21 cellular contexts compared by ENCODE assay signal in the genomic region with DNA sequence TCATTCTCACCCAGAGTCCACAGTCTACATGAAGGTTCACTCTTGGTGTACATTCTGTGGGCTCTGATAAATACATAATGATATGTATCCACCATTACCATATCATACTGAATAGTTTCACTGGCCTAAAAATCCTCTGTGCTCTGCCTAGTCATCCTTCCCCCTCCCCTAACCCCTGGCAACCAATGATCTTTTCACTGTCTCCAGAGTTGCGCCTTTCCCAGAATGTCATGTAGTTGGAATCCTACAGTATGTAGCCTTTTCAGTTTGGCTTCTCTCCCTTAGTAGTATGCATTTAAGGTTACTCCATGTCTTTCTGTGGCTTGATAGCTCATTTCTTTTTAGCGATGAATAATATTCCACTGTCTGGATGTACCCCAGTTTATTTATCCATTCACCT.
A peak's percentile ranks its signal among the peaks of the same experiment; 100 is the strongest.
DNase-seq lines count a peak whose midpoint lies in the region; ATAC-seq and FAIRE-seq lines count a peak whose summit lies in the region.
"Had no signal": no experiment of that assay in that cellular context is flagged by ENCODE, and none has a peak within 500 bp of the region (broad histone marks: within the 10 kb centered on the region; RNA-seq: fewer than 3 reads in every experiment).

No MANE protein-coding gene starts in this region.

- peak overlapping the region; percentile 0 for H3K27ac Mint-ChIP-seq in activated naive CD8-positive, alpha-beta T cell treated with anti-CD3 and anti-CD28 coated beads for 36 hours
- no peak overlapping the region for H3K27ac Mint-ChIP-seq in activated naive CD8-positive, alpha-beta T cell treated with anti-CD3 and anti-CD28 coated beads, Interleukin-2, amount 50 U/mL, for 24 hours
- H3K27ac Mint-ChIP-seq: CD8-positive, alpha-beta T cell had no signal

- H3K4me1 Mint-ChIP-seq in activated naive CD8-positive, alpha-beta T cell treated with anti-CD3 and anti-CD28 coated beads for 36 hours, result peaks cover 5% of the 10 kb centered on the region
- H3K4me1 Mint-ChIP-seq in activated naive CD8-positive, alpha-beta T cell treated with anti-CD3 and anti-CD28 coated beads, Interleukin-2, amount 50 U/mL, for 24 hours, result no peaks in the 10 kb centered on the region

- no peak overlapping the region for H3K4me3 Mint-ChIP-seq in activated naive CD8-positive, alpha-beta T cell treated with anti-CD3 and anti-CD28 coated beads for 36 hours
- H3K4me3 Mint-ChIP-seq in activated naive CD8-positive, alpha-beta T cell treated with anti-CD3 and anti-CD28 coated beads, Interleukin-2, amount 50 U/mL, for 24 hours, result no peak overlapping the region
- H3K4me3 Mint-ChIP-seq: CD8-positive, alpha-beta T cell had no signal

- peak; percentile 87 for FAIRE-seq in TTC549 (lab: Jason Lieb, UNC)
- FAIRE-seq: RCC 7860 had no signal

- DNase-seq in activated naive CD8-positive, alpha-beta T cell treated with anti-CD3 and anti-CD28 coated beads for 36 hours, result no peak
- no peak for DNase-seq in activated naive CD8-positive, alpha-beta T cell treated with anti-CD3 and anti-CD28 coated beads, Interleukin-2, amount 50 U/mL, for 24 hours
- DNase-seq in fibroblast of gingiva (ENCODE audit: low read depth), result peak; percentile 28
- DNase-seq in SIG-M5 (lab: John Stamatoyannopoulos, UW), result no peak
- DNase-seq: 8988T; Calu3; CD8-positive, alpha-beta T cell; GOT3; KBM-7; MV-4-11; NCI-H1694 treated with DMSO at 0.1 percent for 48 hours; NCI-H510A; NCI-H748 treated with DMSO at 0.1 percent for 48 hours; NK-92 treated with Interleukin-12 subunit alpha and Interleukin-12 subunit beta, amount 100 ng/mL, for 24 hours had no signal

- no peaks in the 10 kb centered on the region for H3K36me3 Mint-ChIP-seq in activated naive CD8-positive, alpha-beta T cell treated with anti-CD3 and anti-CD28 coated beads for 36 hours
- H3K36me3 Mint-ChIP-seq in activated naive CD8-positive, alpha-beta T cell treated with anti-CD3 and anti-CD28 coated beads, Interleukin-2, amount 50 U/mL, for 24 hours (ENCODE audit: low read depth), result no peaks in the 10 kb centered on the region
- H3K36me3 Mint-ChIP-seq: CD8-positive, alpha-beta T cell had no signal

- H3K27me3 Mint-ChIP-seq in activated naive CD8-positive, alpha-beta T cell treated with anti-CD3 and anti-CD28 coated beads for 36 hours, result peaks cover 1% of the 10 kb centered on the region
- H3K27me3 Mint-ChIP-seq in activated naive CD8-positive, alpha-beta T cell treated with anti-CD3 and anti-CD28 coated beads, Interleukin-2, amount 50 U/mL, for 24 hours, result peaks cover 3% of the 10 kb centered on the region

- no peak for ATAC-seq in activated naive CD8-positive, alpha-beta T cell treated with anti-CD3 and anti-CD28 coated beads, Interleukin-2, amount 50 U/mL, for 24 hours
- ATAC-seq in GM19467 (IDR thresholded peaks at IDR 0.05; ENCODE audit: unreplicated experiment), result no peak
- ATAC-seq in GM21528 (IDR thresholded peaks at IDR 0.05; ENCODE audit: low FRiP score, unreplicated experiment), result no peak
- no peak for ATAC-seq in GM18873 (IDR thresholded peaks at IDR 0.05; ENCODE audit: low FRiP score, unreplicated experiment)
- ATAC-seq: CD8-positive, alpha-beta T cell; HCT116; Right ventricle myocardium inferior had no signal

- no peaks in the 10 kb centered on the region for H3K9me3 Mint-ChIP-seq in activated naive CD8-positive, alpha-beta T cell treated with anti-CD3 and anti-CD28 coated beads for 36 hours
- H3K9me3 Mint-ChIP-seq in activated naive CD8-positive, alpha-beta T cell treated with anti-CD3 and anti-CD28 coated beads, Interleukin-2, amount 50 U/mL, for 24 hours, result no peaks in the 10 kb centered on the region
- H3K9me3 Mint-ChIP-seq: CD8-positive, alpha-beta T cell had no signal
